ENCODE assay signal across 8 cellular contexts in the genomic region with DNA sequence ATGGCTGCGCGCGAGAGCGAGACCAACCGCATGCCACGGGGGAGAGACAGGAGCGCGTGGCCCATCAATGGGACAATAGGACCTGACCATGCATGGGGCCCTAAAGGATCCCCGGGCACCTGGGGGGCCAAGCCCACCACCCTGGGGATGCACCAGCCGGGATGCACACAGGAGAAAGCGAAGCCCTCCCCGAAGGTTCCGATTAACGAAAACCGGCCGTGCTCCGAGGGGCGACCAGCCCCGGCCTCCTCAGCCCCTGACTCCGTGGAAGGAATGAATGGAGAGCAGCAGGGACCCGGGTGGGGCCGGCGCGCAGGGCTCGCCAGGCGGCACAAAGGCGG. TPM values are rescaled to one million over a fixed set of nuclear protein-coding genes. Genes with fewer than 3 reads are reported as not detected.
DNase-seq lines count a peak whose midpoint lies in the region; ATAC-seq, FAIRE-seq and TF ChIP-seq lines count a peak whose summit lies in the region.

No MANE protein-coding gene starts in this region.

- no peak for TF ChIP-seq EP300 in GM12878 (IDR thresholded peaks at IDR 0.05; ENCODE audit: borderline replicate concordance in 1 of 2, control insufficient read depth in 1 of 2, low read depth in 2 of 2, low read length in 2 of 2)

- TF ChIP-seq CTCF in GM12878 (IDR thresholded peaks at IDR 0.05 in 2 of 3, conservative IDR thresholded peaks at IDR 0.05 in 1 of 3; ENCODE audit: control insufficient read depth in 2 of 3, extremely low read depth in 1 of 3, insufficient read depth in 1 of 3, low read depth in 3 of 3, low read length in 3 of 3) (no peak), liver (IDR thresholded peaks at IDR 0.05; ENCODE audit: low read depth, low read length, missing input control) (no peak)

- no peak for FAIRE-seq in GM12878 (lab: Jason Lieb, UNC)

- RAD21 ChIA-PET in GM12878 (lab: Charles Lee; ENCODE audit: unreplicated experiment) = no interaction called here

- H3K27ac ChIP-seq in GM12878 (ENCODE audit: control insufficient read depth, insufficient read depth) (peak overlapping the region; percentile 90), liver (ENCODE audit: low read depth in 1 of 2, low read length in 2 of 2) (peak overlapping the region in 1 of 2 donors; percentile 53)

- SMC1A ChIA-PET in GM12878 (lab: Charles Lee; ENCODE audit: uncharacterized antibody, unreplicated experiment) = interaction anchor here (1.5 kb wide), 1 partner anchor 18 kb away, joined by 8 read pairs; no protein-coding TSS in a partner anchor

- DNase-seq in Daoy (ENCODE audit: low read depth) = peak; percentile 27
- peak; percentile 19 for DNase-seq in MG63
- DNase-seq in GM12878 (ENCODE audit: low read depth, low spot score) = no peak
- DNase-seq in stimulated activated naive CD4-positive, alpha-beta T cell treated with Interleukin-2 at 50 U/mL for 16 hours (lab: John Stamatoyannopoulos, UW) = peak; percentile 8
- DNase-seq in HPDE6-E6E7 (ENCODE audit: extremely low spot score) = no peak
- DNase-seq in GF-D8 (lab: John Stamatoyannopoulos, UW) = no peak

- ATAC-seq in GM21515 (IDR thresholded peaks at IDR 0.05; ENCODE audit: unreplicated experiment) (peak; percentile 9), GM12878 (peak; percentile 17)

- no peak overlapping the region for H2AFZ ChIP-seq in GM12878 (ENCODE audit: control insufficient read depth, low read depth, low read length)

- POLR2A ChIA-PET in GM12878 (lab: Charles Lee) = interaction anchor here (0.5 to 0.9 kb wide), 3 partner anchors 9 to 69 kb away, joined by 3 read pairs; no protein-coding TSS in a partner anchor

- H3K9ac ChIP-seq in GM12878 (ENCODE audit: control insufficient read depth, insufficient read depth, low read length) (peak overlapping the region; percentile 91), liver (ENCODE audit: low read depth in 1 of 2, low read length in 2 of 2) (peak overlapping the region in 1 of 2 donors; percentile 57)

- no TSS peak for BruUV-seq in GM12878 (replicated peaks; lab: Mats Ljungman, UMichigan)

- H3K9me3 ChIP-seq in MG63 (no peaks in the 10 kb centered on the region), GM12878 (replicated peaks; ENCODE audit: control insufficient read depth, insufficient read depth, low read length) (no peaks in the 10 kb centered on the region), liver (ENCODE audit: control insufficient read depth in 4 of 4, low read length in 3 of 4) (no peaks in the 10 kb centered on the region)

- CTCF ChIA-PET in GM12878 (lab: Yijun Ruan, JAX) = no interaction called here

- 1% methylated on average over 24 of the region's 27 CpGs for WGBS in GM12878 (ENCODE audit: insufficient coverage, insufficient replicate concordance, low lambda C conversion rate, missing lambda C conversion rate)
- WGBS in liver = under 1% methylated on average over 27 of the region's 27 CpGs

- peak overlapping the region; percentile 62 for H3K4me2 ChIP-seq in GM12878 (ENCODE audit: control insufficient read depth, insufficient read depth)

- peaks cover 6% of the 10 kb centered on the region for H3K4me1 ChIP-seq in GM12878 (ENCODE audit: control insufficient read depth, insufficient read depth, low read length)
- H3K4me1 ChIP-seq in liver (ENCODE audit: control insufficient read depth in 4 of 4, insufficient read depth in 4 of 4, low read length in 3 of 4) = peaks cover 0 to 16% (median 7%) of the 10 kb centered on the region in 4 donors

- H3K4me3 ChIP-seq in MG63 (peak overlapping the region; percentile 94), GM12878 (peak overlapping the region; percentile 90), liver (ENCODE audit: low read depth in 1 of 3, low read length in 3 of 3) (peak overlapping the region; percentile 82 to 84 (median 83))

- intact Hi-C loops in GM12878 (cut with micrococcal nuclease; ENCODE audit: unreplicated experiment) = no loop called here

- no peak for TF ChIP-seq POLR2A in GM12878 (IDR thresholded peaks at IDR 0.05; ENCODE audit: low read depth, low read length)

- TF ChIP-seq RAD21 in GM12878 (IDR thresholded peaks at IDR 0.05; ENCODE audit: insufficient read depth, low read depth, low read length) = no peak
- TF ChIP-seq RAD21 in liver (IDR thresholded peaks at IDR 0.05) = no peak

- in situ Hi-C loops in GM12878 (cut with MboI) = no loop called here

- H3K36me3 ChIP-seq in MG63 (peaks cover 41% of the 10 kb centered on the region), GM12878 (ENCODE audit: control insufficient read depth in 2 of 2, insufficient read depth in 2 of 2, low read length in 1 of 2) (no peaks in the 10 kb centered on the region), liver (ENCODE audit: control insufficient read depth in 4 of 4, insufficient read depth in 3 of 4, low read depth in 1 of 4, low read length in 3 of 4) (no peaks in the 10 kb centered on the region)

- H3K27me3 ChIP-seq in MG63 = no peaks in the 10 kb centered on the region
- no peaks in the 10 kb centered on the region for H3K27me3 ChIP-seq in GM12878 (replicated peaks in 1 of 2; ENCODE audit: control insufficient read depth in 2 of 2, insufficient read depth in 2 of 2, low read length in 1 of 2)
- H3K27me3 ChIP-seq in liver (ENCODE audit: control insufficient read depth in 4 of 4, insufficient read depth in 4 of 4, low read length in 3 of 4) = no peaks in the 10 kb centered on the region

- H3K79me2 ChIP-seq in GM12878 (ENCODE audit: control insufficient read depth, insufficient read depth, low read length) = peaks cover 53% of the 10 kb centered on the region

- H4K20me1 ChIP-seq in GM12878 (ENCODE audit: control insufficient read depth, insufficient read depth) = no peaks in the 10 kb centered on the region

RNA-seq across cellular contexts. Expression of a gene that starts 0.5 kb away (rescaled TPM):
- 423 and 641 TPM in 2 replicates for total RNA-seq in Daoy (2014; rRNA removed; shearing (Covaris generic))
- 117 and 285 TPM in 2 replicates for total RNA-seq in MG63 (2014; rRNA removed; shearing (Covaris generic); ENCODE audit: low replicate concordance)
- total RNA-seq in GM12878 (2013; cell fraction: nucleolus; rRNA removed) = 43.4 and 56.9 TPM in 2 replicates
- total RNA-seq in GM12878 (2014; rRNA removed) (150 and 158 TPM in 2 replicates), GM12878 (2014; rRNA removed; fragmentation: Illumina TruSeq; extraction: Trizol) (324 and 357 TPM in 2 replicates), GM12878 (2021) (316 and 327 TPM in 2 replicates), liver (10 to 100 TPM; 20.5 to 47.8 TPM)
- 208 TPM for polyA plus RNA-seq in GM12878 (2011; ENCODE audit: low read depth)
- polyA plus RNA-seq in GM12878 (2011; rRNA removed) (79.7 and 112 TPM in 2 replicates), GM12878 (2014; fragmentation: Illumina TruSeq; extraction: Trizol) (101 and 318 TPM in 2 replicates), GM12878 (2014; fragmentation: Nextera tagmentation; extraction: Ambion mirVana) (100 to 1,000 TPM in 1 of 2 experiments, 10 to 100 TPM in 1; 95.9 to 140 TPM), GM12878 (2014; rRNA removed) (339 and 341 TPM in 2 replicates), GM12878 (2016; fragmentation: Nextera tagmentation; extraction: Ambion mirVana) (100 to 1,000 TPM; 648 to 651 TPM), liver (10 to 100 TPM; 41.1 to 46.8 TPM)
- 288 and 290 TPM in 2 replicates for polyA plus RNA-seq in GM12878 (2011; cell fraction: cytosol; rRNA removed)
- 199 and 203 TPM in 2 replicates for polyA plus RNA-seq in GM12878 (2011; cell fraction: nucleus; rRNA removed)
- 277 and 284 TPM in 2 replicates for polyA plus RNA-seq in GM12878 (2012)
- 39.5 and 98.5 TPM in 2 replicates for polyA minus RNA-seq in GM12878 (2011; rRNA and poly(A)+ RNA removed)
- polyA minus RNA-seq in GM12878 (2011; cell fraction: cytosol; rRNA and poly(A)+ RNA removed) = 111 and 140 TPM in 2 replicates
- 46.9 and 65.1 TPM in 2 replicates for polyA minus RNA-seq in GM12878 (2011; cell fraction: nucleus; rRNA and poly(A)+ RNA removed)

RNA-seq across cellular contexts. Expression of a gene that starts 22.3 kb away (rescaled TPM):
- 86.0 and 91.8 TPM in 2 replicates for total RNA-seq in Daoy (2014; rRNA removed; shearing (Covaris generic))
- total RNA-seq in MG63 (2014; rRNA removed; shearing (Covaris generic); ENCODE audit: low replicate concordance) = 29.1 and 92.2 TPM in 2 replicates
- 22.0 and 36.6 TPM in 2 replicates for total RNA-seq in GM12878 (2013; cell fraction: nucleolus; rRNA removed)
- 115 and 144 TPM in 2 replicates for total RNA-seq in GM12878 (2014; rRNA removed)
- total RNA-seq in GM12878 (2014; rRNA removed; fragmentation: Illumina TruSeq; extraction: Trizol) = 41.6 and 43.7 TPM in 2 replicates
- 86.3 and 88.5 TPM in 2 replicates for total RNA-seq in GM12878 (2021)
- polyA plus RNA-seq in GM12878 (2011; ENCODE audit: low read depth) = 15.1 TPM
- 17.4 and 40.2 TPM in 2 replicates for polyA plus RNA-seq in GM12878 (2011; rRNA removed)
- 45.1 and 76.6 TPM in 2 replicates for polyA plus RNA-seq in GM12878 (2011; cell fraction: cytosol; rRNA removed)
- polyA plus RNA-seq in GM12878 (2011; cell fraction: nucleus; rRNA removed) = 82.6 and 87.6 TPM in 2 replicates
- 49.7 and 55.2 TPM in 2 replicates for polyA plus RNA-seq in GM12878 (2012)
- polyA plus RNA-seq in GM12878 (2014; fragmentation: Illumina TruSeq; extraction: Trizol) = 10.4 and 24.2 TPM in 2 replicates
- polyA plus RNA-seq in GM12878 (2014; fragmentation: Nextera tagmentation; extraction: Ambion mirVana) = 1 to 10 TPM; 3.7 to 9.8 TPM
- polyA plus RNA-seq in GM12878 (2014; rRNA removed) = 158 and 188 TPM in 2 replicates
- 100 to 1,000 TPM; 116 to 129 TPM for polyA plus RNA-seq in GM12878 (2016; fragmentation: Nextera tagmentation; extraction: Ambion mirVana)
- polyA minus RNA-seq in GM12878 (2011; rRNA and poly(A)+ RNA removed) = 10.6 and 15.4 TPM in 2 replicates
- 7.4 and 11.4 TPM in 2 replicates for polyA minus RNA-seq in GM12878 (2011; cell fraction: cytosol; rRNA and poly(A)+ RNA removed)
- 20.4 and 32.2 TPM in 2 replicates for polyA minus RNA-seq in GM12878 (2011; cell fraction: nucleus; rRNA and poly(A)+ RNA removed)
- total RNA-seq in liver = 10 to 100 TPM; 13.6 to 27.2 TPM
- 10 to 100 TPM; 22.5 to 26.4 TPM for polyA plus RNA-seq in liver

RNA-seq across cellular contexts. Expression of a gene that starts 28.9 kb away (rescaled TPM):
- 116 and 119 TPM in 2 replicates for total RNA-seq in Daoy (2014; rRNA removed; shearing (Covaris generic))
- total RNA-seq in MG63 (2014; rRNA removed; shearing (Covaris generic); ENCODE audit: low replicate concordance) = 145 and 181 TPM in 2 replicates
- total RNA-seq in GM12878 (2013; cell fraction: nucleolus; rRNA removed) = 19.8 and 21.3 TPM in 2 replicates
- total RNA-seq in GM12878 (2014; rRNA removed) = 163 and 207 TPM in 2 replicates
- 312 and 322 TPM in 2 replicates for total RNA-seq in GM12878 (2014; rRNA removed; fragmentation: Illumina TruSeq; extraction: Trizol)
- 506 and 514 TPM in 2 replicates for total RNA-seq in GM12878 (2021)
- 65.4 TPM for polyA plus RNA-seq in GM12878 (2011; ENCODE audit: low read depth)
- 603 and 801 TPM in 2 replicates for polyA plus RNA-seq in GM12878 (2011; rRNA removed)
- polyA plus RNA-seq in GM12878 (2011; cell fraction: cytosol; rRNA removed) = 90.6 and 121 TPM in 2 replicates
- 80.5 and 124 TPM in 2 replicates for polyA plus RNA-seq in GM12878 (2011; cell fraction: nucleus; rRNA removed)
- 224 and 225 TPM in 2 replicates for polyA plus RNA-seq in GM12878 (2012)
- 265 and 335 TPM in 2 replicates for polyA plus RNA-seq in GM12878 (2014; fragmentation: Illumina TruSeq; extraction: Trizol)
- 100 to 1,000 TPM; 709 to 767 TPM for polyA plus RNA-seq in GM12878 (2014; fragmentation: Nextera tagmentation; extraction: Ambion mirVana)
- polyA plus RNA-seq in GM12878 (2014; rRNA removed) = 232 and 249 TPM in 2 replicates
- 100 to 1,000 TPM; 755 to 803 TPM for polyA plus RNA-seq in GM12878 (2016; fragmentation: Nextera tagmentation; extraction: Ambion mirVana)
- polyA minus RNA-seq in GM12878 (2011; rRNA and poly(A)+ RNA removed) = 63.9 and 102 TPM in 2 replicates
- 148 and 173 TPM in 2 replicates for polyA minus RNA-seq in GM12878 (2011; cell fraction: cytosol; rRNA and poly(A)+ RNA removed)
- 13.5 and 14.2 TPM in 2 replicates for polyA minus RNA-seq in GM12878 (2011; cell fraction: nucleus; rRNA and poly(A)+ RNA removed)
- 10 to 100 TPM; 20.9 to 79.0 TPM for total RNA-seq in liver
- 100 to 1,000 TPM in 1 of 2 donors, 10 to 100 TPM in 1; 22.0 to 160 TPM for polyA plus RNA-seq in liver

RNA-seq across cellular contexts. Expression of a gene that starts 44.1 kb away (rescaled TPM):
- total RNA-seq in Daoy (2014; rRNA removed; shearing (Covaris generic)) = 2.6 and 3.6 TPM in 2 replicates
- total RNA-seq in MG63 (2014; rRNA removed; shearing (Covaris generic); ENCODE audit: low replicate concordance) = 12.0 and 15.1 TPM in 2 replicates
- 11.3 and 11.4 TPM in 2 replicates for total RNA-seq in GM12878 (2013; cell fraction: nucleolus; rRNA removed)
- total RNA-seq in GM12878 (2014; rRNA removed) (5.6 and 6.1 TPM in 2 replicates), GM12878 (2014; rRNA removed; fragmentation: Illumina TruSeq; extraction: Trizol) (4.1 and 5.6 TPM in 2 replicates), GM12878 (2021) (11.6 and 11.7 TPM in 2 replicates), liver (1 to 10 TPM; 1.7 to 3.1 TPM)
- 4.5 TPM for polyA plus RNA-seq in GM12878 (2011; ENCODE audit: low read depth)
- polyA plus RNA-seq in GM12878 (2011; rRNA removed) (2.4 and 5.2 TPM in 2 replicates), GM12878 (2014; fragmentation: Illumina TruSeq; extraction: Trizol) (2.9 and 6.5 TPM in 2 replicates), GM12878 (2014; fragmentation: Nextera tagmentation; extraction: Ambion mirVana) (1 to 10 TPM; 1.5 to 4.3 TPM), GM12878 (2014; rRNA removed) (6.9 and 10.9 TPM in 2 replicates), GM12878 (2016; fragmentation: Nextera tagmentation; extraction: Ambion mirVana) (10 to 100 TPM; 15.7 to 19.8 TPM), liver (1 to 10 TPM; 4.3 to 6.6 TPM)
- 9.5 and 11.2 TPM in 2 replicates for polyA plus RNA-seq in GM12878 (2011; cell fraction: cytosol; rRNA removed)
- 8.6 and 10.6 TPM in 2 replicates for polyA plus RNA-seq in GM12878 (2011; cell fraction: nucleus; rRNA removed)
- polyA plus RNA-seq in GM12878 (2012) = 9.2 and 11.8 TPM in 2 replicates
- 7.3 and 10.3 TPM in 2 replicates for polyA minus RNA-seq in GM12878 (2011; rRNA and poly(A)+ RNA removed)
- 3.5 and 6.9 TPM in 2 replicates for polyA minus RNA-seq in GM12878 (2011; cell fraction: cytosol; rRNA and poly(A)+ RNA removed)
- polyA minus RNA-seq in GM12878 (2011; cell fraction: nucleus; rRNA and poly(A)+ RNA removed) = 5.9 and 11.0 TPM in 2 replicates

RNA-seq across cellular contexts. Expression of a gene that starts 51.7 kb away (rescaled TPM):
- total RNA-seq in Daoy (2014; rRNA removed; shearing (Covaris generic)) = 40.6 and 48.6 TPM in 2 replicates
- 75.0 and 100 TPM in 2 replicates for total RNA-seq in MG63 (2014; rRNA removed; shearing (Covaris generic); ENCODE audit: low replicate concordance)
- 89.4 and 98.6 TPM in 2 replicates for total RNA-seq in GM12878 (2013; cell fraction: nucleolus; rRNA removed)
- total RNA-seq in GM12878 (2014; rRNA removed) (47.1 and 57.8 TPM in 2 replicates), GM12878 (2014; rRNA removed; fragmentation: Illumina TruSeq; extraction: Trizol) (52.9 and 54.0 TPM in 2 replicates), GM12878 (2021) (82.5 and 97.9 TPM in 2 replicates), liver (10 to 100 TPM; 27.9 to 36.3 TPM)
- 58.6 TPM for polyA plus RNA-seq in GM12878 (2011; ENCODE audit: low read depth)
- polyA plus RNA-seq in GM12878 (2011; rRNA removed) (80.8 and 92.9 TPM in 2 replicates), GM12878 (2014; fragmentation: Illumina TruSeq; extraction: Trizol) (59.6 and 65.9 TPM in 2 replicates), GM12878 (2014; fragmentation: Nextera tagmentation; extraction: Ambion mirVana) (100 to 1,000 TPM; 127 to 135 TPM), GM12878 (2014; rRNA removed) (83.2 and 87.8 TPM in 2 replicates), GM12878 (2016; fragmentation: Nextera tagmentation; extraction: Ambion mirVana) (100 to 1,000 TPM; 103 to 104 TPM), liver (10 to 100 TPM; 15.2 to 31.2 TPM)
- 112 and 130 TPM in 2 replicates for polyA plus RNA-seq in GM12878 (2011; cell fraction: cytosol; rRNA removed)
- polyA plus RNA-seq in GM12878 (2011; cell fraction: nucleus; rRNA removed) = 362 and 389 TPM in 2 replicates
- polyA plus RNA-seq in GM12878 (2012) = 37.7 and 46.3 TPM in 2 replicates
- 80.2 and 80.8 TPM in 2 replicates for polyA minus RNA-seq in GM12878 (2011; rRNA and poly(A)+ RNA removed)
- 24.1 and 34.9 TPM in 2 replicates for polyA minus RNA-seq in GM12878 (2011; cell fraction: cytosol; rRNA and poly(A)+ RNA removed)
- 54.2 and 98.1 TPM in 2 replicates for polyA minus RNA-seq in GM12878 (2011; cell fraction: nucleus; rRNA and poly(A)+ RNA removed)

Comparison
In these comparisons a context has a peak if more than half of its experiments do, and no peak if none do; other contexts are left out.
1. DNase-seq: peak in Daoy (single experiment), MG63 (single experiment) and stimulated activated naive CD4-positive, alpha-beta T cell treated with Interleukin-2 at 50 U/mL for 16 hours (single experiment); none in GM12878 (single experiment), HPDE6-E6E7 (single experiment) and GF-D8 (single experiment).
2. Peak in every context shown above with its lines, with median percentiles within 50 percentile points of each other: H3K4me3 ChIP-seq.